ENCODE assay signal across 23 cellular contexts in genomic region chr10:113294868-113295267, GRCh38.
DNase-seq lines count a peak whose midpoint lies in the region; TF ChIP-seq lines count a peak whose summit lies in the region.
"Had no signal": no experiment of that assay in that cellular context is flagged by ENCODE, and none has a peak within 500 bp of the region (broad histone marks: within the 10 kb centered on the region; RNA-seq: fewer than 3 reads in every experiment).

No MANE protein-coding gene starts in this region.

- no peaks in the 10 kb centered on the region for H3K27me3 ChIP-seq in breast epithelium
- H3K27me3 ChIP-seq in mammary epithelial cell (ENCODE audit: insufficient read depth, low read length), result peaks cover 7% of the 10 kb centered on the region
- no peaks in the 10 kb centered on the region for H3K27me3 ChIP-seq in mesenchymal stem cell (ENCODE audit: control insufficient read depth in 1 of 2, insufficient read depth in 1 of 2, low read length in 2 of 2)
- no peaks in the 10 kb centered on the region for H3K27me3 ChIP-seq in trophoblast cell (ENCODE audit: insufficient read depth, low read length)
- peaks cover 3% of the 10 kb centered on the region for H3K27me3 ChIP-seq in CD4-positive, alpha-beta memory T cell (ENCODE audit: insufficient read depth, low read length)
- H3K27me3 ChIP-seq: BE2C; BLaER1 treated with 17β-estradiol and CSF1 and Interleukin-3, amounts not matched to agents 10 nM and 100 nM had no signal

- no peaks in the 10 kb centered on the region for H3K79me2 ChIP-seq in mammary epithelial cell (ENCODE audit: insufficient read depth, low read length)
- H3K79me2 ChIP-seq in trophoblast cell (ENCODE audit: control insufficient read depth, insufficient read depth, low read length, poor library complexity), result no peaks in the 10 kb centered on the region

- no peak overlapping the region for H3K4me3 Mint-ChIP-seq in activated T-helper 2 cell treated with anti-CD3 and anti-CD28 coated beads, Interferon-gamma antibody, Interleukin-2, Interleukin-4, amounts not matched to agents 10 μg/mL and 5 μg/mL and 100 μg/mL, durations not matched to agents 14 hours and 24 hours and 36 hours (ENCODE audit: low read depth)
- no peak overlapping the region for H3K4me3 Mint-ChIP-seq in CD4-positive, alpha-beta memory T cell
- H3K4me3 Mint-ChIP-seq: CD14-positive monocyte; CD4-positive, alpha-beta T cell had no signal

- TF ChIP-seq CTCF in breast epithelium (IDR thresholded peaks at IDR 0.05), result no peak
- no peak for TF ChIP-seq CTCF in mammary epithelial cell (conservative IDR thresholded peaks at IDR 0.05 in 1 of 2, IDR thresholded peaks at IDR 0.05 in 1 of 2; ENCODE audit: extremely low read depth in 1 of 2, insufficient read depth in 1 of 2, low read depth in 1 of 2, low read length in 2 of 2)

- H4K91ac ChIP-seq in mesenchymal stem cell (ENCODE audit: low read length) (no peak overlapping the region), trophoblast cell (ENCODE audit: low read depth, low read length) (no peak overlapping the region)

- intact Hi-C loops in breast epithelium (cut with DNase I; ENCODE audit: low total_unique reads), result no loop called here
- intact Hi-C loops in mammary epithelial cell (cut with micrococcal nuclease), result no loop called here
- intact Hi-C loops in activated T-helper 2 cell treated with anti-CD3 and anti-CD28 coated beads, Interferon-gamma antibody, Interleukin-2, Interleukin-4, amounts not matched to agents 10 μg/mL and 5 μg/mL and 100 μg/mL, durations not matched to agents 14 hours and 24 hours and 36 hours (cut with micrococcal nuclease), result no loop called here
- intact Hi-C loops in CD4-positive, alpha-beta memory T cell (cut with micrococcal nuclease), result no loop called here

- H2BK15ac ChIP-seq in mesenchymal stem cell (ENCODE audit: low read depth, poor library complexity, severe bottlenecking), result no peak overlapping the region

- no peak overlapping the region for H2BK5ac ChIP-seq in mesenchymal stem cell (ENCODE audit: low read depth, low read length, poor library complexity, severe bottlenecking)
- H2BK5ac ChIP-seq in trophoblast cell (ENCODE audit: low read depth, low read length, poor library complexity), result no peak overlapping the region

- no TSS peak for BruUV-seq in mammary epithelial cell (replicated peaks; lab: Mats Ljungman, UMichigan)

- H3K4me3 ChIP-seq in breast epithelium (no peak overlapping the region), mammary epithelial cell (replicated peaks in 1 of 3; ENCODE audit: insufficient read depth in 1 of 3, low read depth in 2 of 3, low read length in 3 of 3) (no peak overlapping the region), mesenchymal stem cell (ENCODE audit: insufficient read depth in 1 of 2, low read depth in 1 of 2, low read length in 2 of 2) (no peak overlapping the region), trophoblast cell (ENCODE audit: low read depth, low read length) (no peak overlapping the region)
- H3K4me3 ChIP-seq in CD4-positive, alpha-beta memory T cell (ENCODE audit: low read length in 2 of 2), result no peak overlapping the region
- H3K4me3 ChIP-seq: BLaER1 treated with 17β-estradiol and CSF1 and Interleukin-3, amounts not matched to agents 10 nM and 100 nM; GM23248 had no signal

- H3K27ac ChIP-seq in breast epithelium (peak overlapping the region; percentile 16 to 42), mammary epithelial cell (ENCODE audit: insufficient read depth, low read depth, low read length) (no peak overlapping the region), mesenchymal stem cell (ENCODE audit: low read length, poor library complexity, severe bottlenecking) (no peak overlapping the region), trophoblast cell (ENCODE audit: low read depth, low read length) (no peak overlapping the region)
- no peak overlapping the region for H3K27ac ChIP-seq in CD4-positive, alpha-beta memory T cell (ENCODE audit: low read depth, low read length)
- H3K27ac ChIP-seq: 22Rv1; BLaER1 treated with 17β-estradiol and CSF1 and Interleukin-3, amounts not matched to agents 10 nM and 100 nM; GM23248 had no signal

- no peak overlapping the region for H3K4me2 ChIP-seq in mammary epithelial cell (ENCODE audit: insufficient read depth, low read depth, low read length)
- H3K4me2 ChIP-seq in mesenchymal stem cell (ENCODE audit: low read length, poor library complexity, severe bottlenecking), result no peak overlapping the region
- no peak overlapping the region for H3K4me2 ChIP-seq in trophoblast cell (ENCODE audit: low read length)
- H3K4me2 ChIP-seq: BLaER1 treated with 17β-estradiol and CSF1 and Interleukin-3, amounts not matched to agents 10 nM and 100 nM had no signal

- H3K79me1 ChIP-seq in mesenchymal stem cell (replicated peaks; ENCODE audit: low read length, poor library complexity, severe bottlenecking) (peaks cover 1% of the 10 kb centered on the region), trophoblast cell (ENCODE audit: low read length) (peaks cover 20% of the 10 kb centered on the region)

- H3K18ac ChIP-seq in mesenchymal stem cell (ENCODE audit: low read depth in 1 of 2, low read length in 2 of 2) (no peak overlapping the region), trophoblast cell (ENCODE audit: low read length) (no peak overlapping the region)

- H3K4ac ChIP-seq in mesenchymal stem cell (ENCODE audit: low read depth in 1 of 2, low read length in 2 of 2) (no peak overlapping the region), trophoblast cell (ENCODE audit: low read depth, low read length) (no peak overlapping the region)

- H2BK120ac ChIP-seq in mesenchymal stem cell (ENCODE audit: low read depth, low read length) (no peak overlapping the region), trophoblast cell (ENCODE audit: insufficient read depth, low read length, poor library complexity) (peak overlapping the region; percentile 36)

- H4K8ac ChIP-seq in mesenchymal stem cell (ENCODE audit: low read length) (no peak overlapping the region), trophoblast cell (ENCODE audit: low read depth, low read length) (no peak overlapping the region)

- H3K36me3 Mint-ChIP-seq in activated T-helper 2 cell treated with anti-CD3 and anti-CD28 coated beads, Interferon-gamma antibody, Interleukin-2, Interleukin-4, amounts not matched to agents 10 μg/mL and 5 μg/mL and 100 μg/mL, durations not matched to agents 14 hours and 24 hours and 36 hours (ENCODE audit: low read depth), result no peaks in the 10 kb centered on the region
- H3K36me3 Mint-ChIP-seq in CD4-positive, alpha-beta memory T cell, result no peaks in the 10 kb centered on the region
- H3K36me3 Mint-ChIP-seq: CD14-positive monocyte had no signal

- no peak overlapping the region for H2AFZ ChIP-seq in mammary epithelial cell (ENCODE audit: low read depth, low read length)
- no peak overlapping the region for H2AFZ ChIP-seq in mesenchymal stem cell (ENCODE audit: low read depth, low read length)
- no peak overlapping the region for H2AFZ ChIP-seq in trophoblast cell (ENCODE audit: insufficient read depth, low read length, poor library complexity)
- H2AFZ ChIP-seq: GM23248 had no signal

- H3K9me3 ChIP-seq in breast epithelium, result no peaks in the 10 kb centered on the region
- no peaks in the 10 kb centered on the region for H3K9me3 ChIP-seq in mammary epithelial cell (replicated peaks; ENCODE audit: insufficient read depth, low read length)
- H3K9me3 ChIP-seq in mesenchymal stem cell (ENCODE audit: control insufficient read depth, low read length), result no peaks in the 10 kb centered on the region
- H3K9me3 ChIP-seq in trophoblast cell (ENCODE audit: insufficient read depth, low read depth, low read length), result no peaks in the 10 kb centered on the region
- no peaks in the 10 kb centered on the region for H3K9me3 ChIP-seq in CD4-positive, alpha-beta memory T cell (ENCODE audit: control insufficient read depth in 1 of 2, low read length in 2 of 2)
- H3K9me3 ChIP-seq: BE2C; BLaER1 treated with 17β-estradiol and CSF1 and Interleukin-3, amounts not matched to agents 10 nM and 100 nM had no signal

- no peaks in the 10 kb centered on the region for H4K20me1 ChIP-seq in mammary epithelial cell (ENCODE audit: insufficient read depth, low read length)
- H4K20me1 ChIP-seq: BLaER1 treated with 17β-estradiol and CSF1 and Interleukin-3, amounts not matched to agents 10 nM and 100 nM had no signal

- H2BK12ac ChIP-seq in mesenchymal stem cell (ENCODE audit: low read length in 2 of 2) (no peak overlapping the region), trophoblast cell (ENCODE audit: low read length) (peak overlapping the region; percentile 50)

- H2AK5ac ChIP-seq in mesenchymal stem cell (ENCODE audit: low read length, severe bottlenecking) (peak overlapping the region; percentile 65), trophoblast cell (ENCODE audit: low read length) (no peak overlapping the region)

- H3K9ac ChIP-seq in mammary epithelial cell (ENCODE audit: insufficient read depth, low read length) (no peak overlapping the region), mesenchymal stem cell (ENCODE audit: low read length) (no peak overlapping the region), trophoblast cell (ENCODE audit: low read length) (no peak overlapping the region)
- H3K9ac ChIP-seq: BLaER1 treated with 17β-estradiol and CSF1 and Interleukin-3, amounts not matched to agents 10 nM and 100 nM; GM23248 had no signal

- POLR2A ChIA-PET in CD4-positive, alpha-beta memory T cell (lab: Charles Lee; ENCODE audit: partially characterized antibody), result no interaction called here

- CTCF ChIA-PET in mammary epithelial cell (lab: Charles Lee; ENCODE audit: low non-redundant PET), result no interaction called here
- CTCF ChIA-PET in CD4-positive, alpha-beta memory T cell (lab: Charles Lee; ENCODE audit: partially characterized antibody), result no interaction called here

- H3K9me3 Mint-ChIP-seq in activated T-helper 2 cell treated with anti-CD3 and anti-CD28 coated beads, Interferon-gamma antibody, Interleukin-2, Interleukin-4, amounts not matched to agents 10 μg/mL and 5 μg/mL and 100 μg/mL, durations not matched to agents 14 hours and 24 hours and 36 hours, result no peaks in the 10 kb centered on the region
- no peaks in the 10 kb centered on the region for H3K9me3 Mint-ChIP-seq in CD4-positive, alpha-beta memory T cell
- H3K9me3 Mint-ChIP-seq: CD4-positive, alpha-beta T cell had no signal

- H3K4me1 Mint-ChIP-seq in activated T-helper 2 cell treated with anti-CD3 and anti-CD28 coated beads, Interferon-gamma antibody, Interleukin-2, Interleukin-4, amounts not matched to agents 10 μg/mL and 5 μg/mL and 100 μg/mL, durations not matched to agents 14 hours and 24 hours and 36 hours (ENCODE audit: low read depth), result no peaks in the 10 kb centered on the region
- H3K4me1 Mint-ChIP-seq in CD4-positive, alpha-beta memory T cell, result no peaks in the 10 kb centered on the region

- H3K4me1 ChIP-seq in breast epithelium (no peaks in the 10 kb centered on the region), mammary epithelial cell (ENCODE audit: insufficient read depth, low read length) (no peaks in the 10 kb centered on the region), mesenchymal stem cell (ENCODE audit: control insufficient read depth, insufficient read depth, low read depth, low read length) (peaks cover 15% of the 10 kb centered on the region), trophoblast cell (ENCODE audit: control insufficient read depth in 1 of 2, insufficient read depth in 2 of 2, low read length in 2 of 2) (peaks cover 14 to 18% of the 10 kb centered on the region in 2 experiments)
- no peaks in the 10 kb centered on the region for H3K4me1 ChIP-seq in CD4-positive, alpha-beta memory T cell (ENCODE audit: insufficient read depth, low read length)

- H4K12ac ChIP-seq in trophoblast cell (ENCODE audit: low read depth, low read length), result no peak overlapping the region

- DNase-seq in breast epithelium (ENCODE audit: low spot score in 2 of 2), result peak; percentile 67 to 96
- DNase-seq in mammary epithelial cell, result no peak
- no peak for DNase-seq in mesenchymal stem cell
- no peak for DNase-seq in trophoblast cell
- no peak for DNase-seq in activated T-helper 2 cell treated with anti-CD3 and anti-CD28 coated beads, Interferon-gamma antibody, Interleukin-2, Interleukin-4, amounts not matched to agents 10 μg/mL and 5 μg/mL and 100 μg/mL, durations not matched to agents 14 hours and 24 hours and 36 hours (ENCODE audit: low spot score)
- DNase-seq in NCI-H1092 (lab: John Stamatoyannopoulos, UW), result no peak
- DNase-seq in CD4-positive, alpha-beta memory T cell, result no peak
- no peak for DNase-seq in NCI-H146 (lab: John Stamatoyannopoulos, UW)
- DNase-seq: ACHN; AML-193; BE2C; Calu3; CD4-positive, alpha-beta T cell; COR-L47; DMS53; DMS79 treated with DMSO at 0.1 percent for 48 hours; GF-D8; GM23248; H7; HCEC 1CT had no signal

- in situ Hi-C loops in mammary epithelial cell (cut with MboI; ENCODE audit: low sequenced_read_pairs in 2 of 2), result no loop called here

- no peak for TF ChIP-seq POLR2A in breast epithelium (IDR thresholded peaks at IDR 0.05)

- peaks cover 7% of the 10 kb centered on the region for H3K27me3 Mint-ChIP-seq in activated T-helper 2 cell treated with anti-CD3 and anti-CD28 coated beads, Interferon-gamma antibody, Interleukin-2, Interleukin-4, amounts not matched to agents 10 μg/mL and 5 μg/mL and 100 μg/mL, durations not matched to agents 14 hours and 24 hours and 36 hours (ENCODE audit: low read depth)
- peaks cover 13 to 18% of the 10 kb centered on the region in 2 donors for H3K27me3 Mint-ChIP-seq in CD4-positive, alpha-beta memory T cell

- H3K36me3 ChIP-seq in breast epithelium (no peaks in the 10 kb centered on the region), mammary epithelial cell (ENCODE audit: insufficient read depth, low read length) (no peaks in the 10 kb centered on the region), mesenchymal stem cell (ENCODE audit: control insufficient read depth in 1 of 2, insufficient read depth in 2 of 2, low read depth in 1 of 2, low read length in 2 of 2) (no peaks in the 10 kb centered on the region), trophoblast cell (ENCODE audit: control insufficient read depth in 1 of 2, insufficient read depth in 2 of 2, low read length in 2 of 2) (no peaks in the 10 kb centered on the region)
- H3K36me3 ChIP-seq in CD4-positive, alpha-beta memory T cell (ENCODE audit: insufficient read depth, low read length), result no peaks in the 10 kb centered on the region
- H3K36me3 ChIP-seq: BE2C; BLaER1 treated with 17β-estradiol and CSF1 and Interleukin-3, amounts not matched to agents 10 nM and 100 nM had no signal

- H3K23ac ChIP-seq in mesenchymal stem cell (ENCODE audit: low read length in 2 of 2), result no peak overlapping the region
- no peak overlapping the region for H3K23ac ChIP-seq in trophoblast cell (ENCODE audit: low read length)

- dilution Hi-C loops in mammary epithelial cell (cut with HindIII; ENCODE audit: low sequenced_read_pairs), result no loop called here

- WGBS in mammary epithelial cell (ENCODE audit: low coverage, missing lambda C conversion rate), result 6% methylated on average over 3 of the region's 3 CpGs
- WGBS in mesenchymal stem cell, result 93% methylated on average over 2 of the region's 3 CpGs
- WGBS in trophoblast cell (ENCODE audit: extremely low coverage, insufficient coverage, insufficient read length), result no CpG with 5 or more reads among the region's 3 CpGs

- no peak overlapping the region for H3K14ac ChIP-seq in mesenchymal stem cell (ENCODE audit: low read length in 2 of 2)
- H3K14ac ChIP-seq in trophoblast cell (ENCODE audit: low read length), result no peak overlapping the region

- H3K27ac Mint-ChIP-seq in activated T-helper 2 cell treated with anti-CD3 and anti-CD28 coated beads, Interferon-gamma antibody, Interleukin-2, Interleukin-4, amounts not matched to agents 10 μg/mL and 5 μg/mL and 100 μg/mL, durations not matched to agents 14 hours and 24 hours and 36 hours, result no peak overlapping the region
- no peak overlapping the region for H3K27ac Mint-ChIP-seq in CD4-positive, alpha-beta memory T cell
- H3K27ac Mint-ChIP-seq: CD4-positive, alpha-beta T cell had no signal

Comparison
In these comparisons a context has a peak if more than half of its experiments do, and no peak if none do; other contexts are left out.
1. DNase-seq: peak in breast epithelium (2 of 2); none in mammary epithelial cell (single experiment), mesenchymal stem cell (single experiment), trophoblast cell (0 of 2), activated T-helper 2 cell treated with anti-CD3 and anti-CD28 coated beads, Interferon-gamma antibody, Interleukin-2, Interleukin-4, amounts not matched to agents 10 μg/mL and 5 μg/mL and 100 μg/mL, durations not matched to agents 14 hours and 24 hours and 36 hours (single experiment), NCI-H1092 (single experiment), CD4-positive, alpha-beta memory T cell (0 of 5) and NCI-H146 (single experiment).
2. H3K27ac ChIP-seq: peak in breast epithelium (2 of 2); none in mammary epithelial cell (single experiment), mesenchymal stem cell (single experiment), trophoblast cell (single experiment) and CD4-positive, alpha-beta memory T cell (single experiment).